ENCODE assay signal across 17 cellular contexts in genomic region chr1:219138747-219139146, GRCh38. TPM values are rescaled to one million over a fixed set of nuclear protein-coding genes. Genes with fewer than 3 reads are reported as not detected.
A peak's percentile ranks its signal among the peaks of the same experiment; 100 is the strongest.
DNase-seq lines count a peak whose midpoint lies in the region; ATAC-seq and TF ChIP-seq lines count a peak whose summit lies in the region.
"Had no signal": no experiment of that assay in that cellular context is flagged by ENCODE, and none has a peak within 500 bp of the region (broad histone marks: within the 10 kb centered on the region; RNA-seq: fewer than 3 reads in every experiment).

No MANE protein-coding gene starts in this region.

- DNase-seq in epithelial cell of proximal tubule (ENCODE audit: low read depth) (peak; percentile 25), DMS 273 treated with DMSO at 0.1 percent for 48 hours (lab: John Stamatoyannopoulos, UW) (no peak), sciatic nerve (ENCODE audit: low spot score) (no peak), COLO829 (ENCODE audit: low spot score) (no peak)
- DNase-seq in stimulated activated naive CD4-positive, alpha-beta T cell treated with Interleukin-2 at 50 U/mL for 16 hours (lab: John Stamatoyannopoulos, UW): no peak
- DNase-seq: C1 segment of cervical spinal cord, COR-L47, DMS79, Kasumi-1, NCI-H1105 treated with DMSO at 0.1 percent for 48 hours, NCI-H187 treated with DMSO at 0.1 percent for 48 hours, NCI-H446 treated with DMSO at 0.1 percent for 48 hours, SHP77 treated with DMSO at 0.1 percent for 48 hours had no signal

- intact Hi-C loops in sciatic nerve (cut with DNase I): no loop called here

- no peak for TF ChIP-seq CTCF in epithelial cell of proximal tubule (conservative IDR thresholded peaks at IDR 0.05; ENCODE audit: low read depth, low read length)

- H3K4me3 ChIP-seq in epithelial cell of proximal tubule (ENCODE audit: low read depth, low read length): no peak overlapping the region
- H3K4me3 ChIP-seq: HAP-1 had no signal

- ATAC-seq in GM18858 (IDR thresholded peaks at IDR 0.05; ENCODE audit: unreplicated experiment) (peak; percentile 51), GM19468 (IDR thresholded peaks at IDR 0.05; ENCODE audit: extremely low read depth, unreplicated experiment) (peak; percentile 49), HG03097 (IDR thresholded peaks at IDR 0.05; ENCODE audit: low FRiP score, unreplicated experiment) (peak; percentile 69), sciatic nerve (no peak)

RNA-seq across cellular contexts. Expression of gene LYPLAL1, which starts 34.9 kb away (rescaled TPM):
- total RNA-seq in epithelial cell of proximal tubule: 11.1 and 19.4 TPM in 2 replicates
- 45.1 TPM for total RNA-seq in sciatic nerve
